In genomic region chr7:138472292-138473079, GRCh38 we compare ENCODE assay signal across 36 cellular contexts.
"Had no signal": no experiment of that assay in that cellular context is flagged by ENCODE, and none has a peak within 500 bp of the region (broad histone marks: within the 10 kb centered on the region; RNA-seq: fewer than 3 reads in every experiment).

No MANE protein-coding gene starts in this region.

- H3K36me3 ChIP-seq: left lung, ovary, prostate gland, sigmoid colon, upper lobe of right lung had no signal

- H3K27me3 ChIP-seq: dorsolateral prefrontal cortex, left lung, ovary, sigmoid colon, upper lobe of right lung had no signal

- H3K4me3 ChIP-seq: coronary artery, dorsolateral prefrontal cortex, left lung, lung, ovary, prostate gland, sigmoid colon, upper lobe of right lung had no signal

- ATAC-seq: left lung; stimulated activated memory B cell treated with anti-CD40 and anti-IgM and Interleukin-4, amounts not matched to agents 10 μg/mL and 1 μg/mL and 100 μg/mL, for 72 hours; stimulated activated naive CD8-positive, alpha-beta T cell treated with anti-CD3 and anti-CD28 coated beads, Interleukin-15, amount 100 ng/mL, for 72 hours; upper lobe of right lung had no signal

- FAIRE-seq: bronchial epithelial cell, endothelial cell of umbilical vein, small intestine had no signal

- H3K9me3 ChIP-seq: left lung, ovary, prostate gland, sigmoid colon, upper lobe of right lung had no signal

- DNase-seq: activated CD4-positive, alpha-beta memory T cell treated with anti-CD3 and anti-CD28 coated beads for 36 hours; activated CD4-positive, alpha-beta T cell treated with anti-CD3 and anti-CD28 coated beads, Interleukin-2, amount 10 ng/mL, durations not matched to agents 24 days and 14 days; activated CD4-positive, CD25-positive, alpha-beta regulatory T cell treated with anti-CD3 and anti-CD28 coated beads, Interleukin-2, amount 50 U/mL, for 72 hours; activated CD8-positive, alpha-beta memory T cell treated with anti-CD3 and anti-CD28 coated beads, Interleukin-2, amount 50 U/mL, for 48 hours; activated gamma-delta T cell treated with Interleukin-2 at 50 U/mL for 16 hours; activated naive CD4-positive, alpha-beta T cell treated with anti-CD3 and anti-CD28 coated beads, Interleukin-2, amount 50 U/mL, for 16 hours; activated T-cell treated with anti-CD3 and anti-CD28 coated beads, Interleukin-2, amount 50 U/mL, for 24 hours; anterior cingulate cortex; dorsolateral prefrontal cortex; effector memory CD4-positive, alpha-beta T cell; foreskin fibroblast; head of caudate nucleus; hippocampal formation; kidney glomerular epithelial cell; left lung; naive B cell; nephron progenitor cell; ovary; retina; sigmoid colon; small intestine; stimulated activated CD4-positive, alpha-beta T cell treated with anti-CD3 and anti-CD28 coated beads, Interleukin-1b, Interleukin-23, amount 100 ng/mL, for 48 hours; stimulated activated CD4-positive, alpha-beta T cell treated with anti-CD3 and anti-CD28 coated beads, Interleukin-4, amount 100 ng/mL, for 4 hours; stimulated activated CD8-positive, alpha-beta memory T cell treated with anti-CD3 and anti-CD28 coated beads, Interleukin-4, amount 100 ng/mL, for 48 hours; stimulated activated naive CD8-positive, alpha-beta T cell treated with anti-CD3 and anti-CD28 coated beads, Interleukin-15, amount 100 ng/mL, for 72 hours; substantia nigra; SW 1271; T1000; upper lobe of right lung; WERI-Rb-1 had no signal

- H3K27ac ChIP-seq: coronary artery, dorsolateral prefrontal cortex, left lung, ovary, sigmoid colon, upper lobe of right lung, WERI-Rb-1 had no signal
